ENCODE assay signal across 17 cellular contexts in the genomic region with DNA sequence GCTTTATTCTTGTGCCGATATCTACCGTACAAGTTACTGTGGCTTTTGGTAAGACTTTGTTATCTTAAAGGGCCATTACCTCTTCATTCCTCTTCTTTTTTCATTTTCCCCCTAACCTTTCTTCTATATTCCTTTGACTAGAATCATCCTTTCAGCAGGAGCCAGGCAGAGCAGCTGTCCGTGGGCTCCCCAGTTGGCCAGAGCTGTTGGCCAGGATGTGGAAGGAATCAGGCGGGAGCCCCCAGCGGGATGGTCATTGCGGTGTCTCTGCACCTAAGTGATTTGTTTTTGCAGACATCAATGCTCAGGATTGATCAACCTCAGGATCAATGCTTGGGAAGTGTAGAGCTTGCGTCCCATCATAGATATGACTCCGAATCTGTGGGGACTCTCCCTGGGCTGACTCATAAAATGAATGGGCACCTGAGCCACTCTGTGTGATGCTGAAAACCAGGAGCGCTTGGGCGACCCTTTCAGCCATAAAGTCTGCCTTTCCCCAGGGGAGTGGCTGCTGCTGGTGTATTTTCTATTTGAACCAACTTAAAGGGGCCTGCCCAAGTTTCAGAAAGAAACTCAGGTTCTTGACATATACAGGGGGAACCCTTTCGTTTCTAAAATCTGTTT. TPM values are rescaled to one million over a fixed set of nuclear protein-coding genes. Genes with fewer than 3 reads are reported as not detected.
A peak's percentile ranks its signal among the peaks of the same experiment; 100 is the strongest.
DNase-seq lines count a peak whose midpoint lies in the region; ATAC-seq, FAIRE-seq and TF ChIP-seq lines count a peak whose summit lies in the region.
"Had no signal": no experiment of that assay in that cellular context is flagged by ENCODE, and none has a peak within 500 bp of the region (broad histone marks: within the 10 kb centered on the region; RNA-seq: fewer than 3 reads in every experiment).

No MANE protein-coding gene starts in this region.

- no peak overlapping the region for H3K4me3 Mint-ChIP-seq in activated CD8-positive, alpha-beta T cell treated with anti-CD3 and anti-CD28 coated beads for 36 hours
- H3K4me3 Mint-ChIP-seq in activated CD8-positive, alpha-beta T cell treated with anti-CD3 and anti-CD28 coated beads, Interleukin-2, amount 10 ng/mL, durations not matched to agents 7 days and 5 days = no peak overlapping the region

- no peak overlapping the region for H3K27ac ChIP-seq in SJCRH30

- H3K27me3 ChIP-seq in SJCRH30 = no peaks in the 10 kb centered on the region

- POLR2A ChIA-PET in activated CD8-positive, alpha-beta T cell treated with anti-CD3 and anti-CD28 coated beads for 36 hours (lab: Charles Lee) = no interaction called here
- POLR2A ChIA-PET in activated CD8-positive, alpha-beta T cell treated with anti-CD3 and anti-CD28 coated beads, Interleukin-2, amount 10 ng/mL, durations not matched to agents 7 days and 5 days (lab: Charles Lee) = no interaction called here

- DNase-seq in activated CD8-positive, alpha-beta T cell treated with anti-CD3 and anti-CD28 coated beads for 36 hours = no peak
- DNase-seq in activated CD8-positive, alpha-beta T cell treated with anti-CD3 and anti-CD28 coated beads, Interleukin-2, amount 10 ng/mL, durations not matched to agents 7 days and 5 days = no peak
- DNase-seq in G401 (ENCODE audit: low spot score) (peak; percentile 72), cerebellar cortex (ENCODE audit: low spot score) (peak; percentile 66), posterior vena cava (ENCODE audit: low spot score) (peak; percentile 31), GM12891 (ENCODE audit: insufficient read length, low spot score) (no peak), SJCRH30 (no peak)
- DNase-seq: 8988T; CD4-positive, alpha-beta memory T cell; DMS79; NCI-H1436; NCI-H2081; NCI-H510A; NCI-H82 had no signal

- TF ChIP-seq POLR2A in GM12891 (IDR thresholded peaks at IDR 0.05; ENCODE audit: low read depth, low read length) = no peak

- H3K36me3 ChIP-seq in SJCRH30 = no peaks in the 10 kb centered on the region
- H3K36me3 ChIP-seq: HAP-1 had no signal

- ATAC-seq in activated CD8-positive, alpha-beta T cell treated with anti-CD3 and anti-CD28 coated beads for 36 hours = peak; percentile 25
- ATAC-seq in activated CD8-positive, alpha-beta T cell treated with anti-CD3 and anti-CD28 coated beads, Interleukin-2, amount 10 ng/mL, durations not matched to agents 7 days and 5 days = no peak
- no peak for ATAC-seq in HG02981 (IDR thresholded peaks at IDR 0.05; ENCODE audit: unreplicated experiment)

- intact Hi-C loops in activated CD8-positive, alpha-beta T cell treated with anti-CD3 and anti-CD28 coated beads for 36 hours (cut with micrococcal nuclease) = no loop called here
- intact Hi-C loops in posterior vena cava (cut with DNase I) = no loop called here

- in situ Hi-C loops in G401 (cut with HindIII; ENCODE audit: low sequenced_read_pairs) = no loop called here

- H3K4me1 ChIP-seq in SJCRH30 = no peaks in the 10 kb centered on the region

- H3K4me1 Mint-ChIP-seq in activated CD8-positive, alpha-beta T cell treated with anti-CD3 and anti-CD28 coated beads for 36 hours (ENCODE audit: low read depth) = peaks cover 75% of the 10 kb centered on the region
- H3K4me1 Mint-ChIP-seq in activated CD8-positive, alpha-beta T cell treated with anti-CD3 and anti-CD28 coated beads, Interleukin-2, amount 10 ng/mL, durations not matched to agents 7 days and 5 days (ENCODE audit: low read depth) = peaks cover 30% of the 10 kb centered on the region

- H3K9me3 ChIP-seq in SJCRH30 (replicated peaks) = no peaks in the 10 kb centered on the region
- H3K9me3 ChIP-seq: HAP-1 had no signal

- H3K27me3 Mint-ChIP-seq in activated CD8-positive, alpha-beta T cell treated with anti-CD3 and anti-CD28 coated beads for 36 hours = no peaks in the 10 kb centered on the region
- H3K27me3 Mint-ChIP-seq in activated CD8-positive, alpha-beta T cell treated with anti-CD3 and anti-CD28 coated beads, Interleukin-2, amount 10 ng/mL, durations not matched to agents 7 days and 5 days (ENCODE audit: low read depth) = no peaks in the 10 kb centered on the region
- H3K27me3 Mint-ChIP-seq: CD4-positive, alpha-beta memory T cell had no signal

- H3K27ac Mint-ChIP-seq in activated CD8-positive, alpha-beta T cell treated with anti-CD3 and anti-CD28 coated beads for 36 hours = no peak overlapping the region
- no peak overlapping the region for H3K27ac Mint-ChIP-seq in activated CD8-positive, alpha-beta T cell treated with anti-CD3 and anti-CD28 coated beads, Interleukin-2, amount 10 ng/mL, durations not matched to agents 7 days and 5 days
- H3K27ac Mint-ChIP-seq: CD4-positive, alpha-beta memory T cell had no signal

- H3K4me3 ChIP-seq in SJCRH30 = no peak overlapping the region
- H3K4me3 ChIP-seq: HAP-1 had no signal

- H3K9me3 Mint-ChIP-seq in activated CD8-positive, alpha-beta T cell treated with anti-CD3 and anti-CD28 coated beads for 36 hours = no peaks in the 10 kb centered on the region
- no peaks in the 10 kb centered on the region for H3K9me3 Mint-ChIP-seq in activated CD8-positive, alpha-beta T cell treated with anti-CD3 and anti-CD28 coated beads, Interleukin-2, amount 10 ng/mL, durations not matched to agents 7 days and 5 days (ENCODE audit: insufficient read depth)

- FAIRE-seq in GM12891 (lab: Jason Lieb, UNC) = no peak

- no peak for TF ChIP-seq CTCF in activated CD8-positive, alpha-beta T cell treated with anti-CD3 and anti-CD28 coated beads for 36 hours (IDR thresholded peaks at IDR 0.05)

- no peaks in the 10 kb centered on the region for H3K36me3 Mint-ChIP-seq in activated CD8-positive, alpha-beta T cell treated with anti-CD3 and anti-CD28 coated beads for 36 hours (ENCODE audit: low read depth)
- H3K36me3 Mint-ChIP-seq in activated CD8-positive, alpha-beta T cell treated with anti-CD3 and anti-CD28 coated beads, Interleukin-2, amount 10 ng/mL, durations not matched to agents 7 days and 5 days (ENCODE audit: low read depth) = no peaks in the 10 kb centered on the region

- CTCF ChIA-PET in activated CD8-positive, alpha-beta T cell treated with anti-CD3 and anti-CD28 coated beads for 36 hours (lab: Charles Lee) = no interaction called here
- CTCF ChIA-PET in activated CD8-positive, alpha-beta T cell treated with anti-CD3 and anti-CD28 coated beads, Interleukin-2, amount 10 ng/mL, durations not matched to agents 7 days and 5 days (lab: Charles Lee) = interaction anchor here (1.1 kb wide), 1 partner anchor 77 kb away, joined by 3 read pairs; no protein-coding TSS in a partner anchor

TF ChIP-seq in GM12891, 5 proteins besides CTCF, POLR2A, EP300 and RAD21:
- no peak for TF ChIP-seq POLR2AphosphoS5 (IDR thresholded peaks at IDR 0.05; ENCODE audit: low read depth, low read length)
- no peak for TF ChIP-seq TAF1 (IDR thresholded peaks at IDR 0.05; ENCODE audit: low read depth, low read length)
- no peak for TF ChIP-seq PAX5 (IDR thresholded peaks at IDR 0.05; ENCODE audit: insufficient read depth, low read length, severe bottlenecking)
- TF ChIP-seq POU2F2 (IDR thresholded peaks at IDR 0.05; ENCODE audit: low read depth, low read length) = no peak
- no peak for TF ChIP-seq SPI1 (IDR thresholded peaks at IDR 0.05; ENCODE audit: low read depth, low read length)

RNA-seq across cellular contexts. Expression of a gene that starts 21.7 kb away (rescaled TPM):
- total RNA-seq in activated CD8-positive, alpha-beta T cell treated with anti-CD3 and anti-CD28 coated beads for 36 hours = 10 to 100 TPM; 30.8 to 32.0 TPM
- total RNA-seq in activated CD8-positive, alpha-beta T cell treated with anti-CD3 and anti-CD28 coated beads, Interleukin-2, amount 10 ng/mL, durations not matched to agents 7 days and 5 days = 10 to 100 TPM; 29.5 TPM
- 20.8 and 27.6 TPM in 2 replicates for total RNA-seq in G401 (2014; rRNA removed; shearing (Covaris generic))
- total RNA-seq in posterior vena cava = 1 to 10 TPM; 2.7 to 4.0 TPM
- 0.06 TPM for polyA plus RNA-seq in GM12891 (2012; ENCODE audit: low read depth, missing spikeins)
- total RNA-seq in SJCRH30 (2014; rRNA removed; shearing (Covaris generic)) = 11.1 and 11.9 TPM in 2 replicates

RNA-seq across cellular contexts. Expression of a gene that starts 59.0 kb away (rescaled TPM):
- total RNA-seq in activated CD8-positive, alpha-beta T cell treated with anti-CD3 and anti-CD28 coated beads for 36 hours = not detected
- not detected for total RNA-seq in activated CD8-positive, alpha-beta T cell treated with anti-CD3 and anti-CD28 coated beads, Interleukin-2, amount 10 ng/mL, durations not matched to agents 7 days and 5 days
- total RNA-seq in G401 (2014; rRNA removed; shearing (Covaris generic)) = not detected in 2 replicates
- not detected for total RNA-seq in posterior vena cava
- not detected for polyA plus RNA-seq in GM12891 (2012; ENCODE audit: low read depth, missing spikeins)
- 0.06 and 0.15 TPM in 2 replicates for total RNA-seq in SJCRH30 (2014; rRNA removed; shearing (Covaris generic))
- total RNA-seq: CD4-positive, alpha-beta memory T cell had no signal
- polyA plus RNA-seq: BJ; CD4-positive, alpha-beta memory T cell had no signal

Comparison
In these comparisons a context has a peak if more than half of its experiments do, and no peak if none do; other contexts are left out.
1. DNase-seq: peak in G401 (single experiment), cerebellar cortex (single experiment) and posterior vena cava (single experiment); none in activated CD8-positive, alpha-beta T cell treated with anti-CD3 and anti-CD28 coated beads for 36 hours (single experiment), activated CD8-positive, alpha-beta T cell treated with anti-CD3 and anti-CD28 coated beads, Interleukin-2, amount 10 ng/mL, durations not matched to agents 7 days and 5 days (single experiment), GM12891 (single experiment) and SJCRH30 (0 of 2).